In the genomic region with DNA sequence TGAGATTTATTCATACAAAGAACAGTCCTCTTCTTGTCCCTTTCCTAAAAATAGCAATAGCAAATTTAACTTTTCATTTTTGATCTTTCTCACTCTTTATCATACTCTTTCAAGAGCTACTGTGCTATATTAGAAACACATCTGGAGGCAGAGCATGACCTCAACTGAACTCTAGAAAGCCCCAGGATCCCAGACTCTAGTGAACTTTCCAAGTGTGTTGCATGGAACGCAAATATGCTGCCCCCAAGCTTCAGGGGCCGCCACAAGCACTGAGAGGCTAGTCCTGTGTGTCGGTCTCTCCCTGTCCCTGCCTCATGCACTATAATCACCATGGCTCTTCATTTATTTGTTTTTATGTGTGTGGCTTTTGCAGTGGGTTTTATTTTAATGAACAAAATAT, we compare ENCODE assay signal across 27 cellular contexts.
"Had no signal": no experiment of that assay in that cellular context is flagged by ENCODE, and none has a peak within 500 bp of the region (broad histone marks: within the 10 kb centered on the region; RNA-seq: fewer than 3 reads in every experiment).

No MANE protein-coding gene starts in this region.

- DNase-seq: activated CD4-positive, alpha-beta memory T cell treated with anti-CD3 and anti-CD28 coated beads, Interleukin-2, amount 10 ng/mL, durations not matched to agents 7 days and 5 days; activated CD4-positive, CD25-positive, alpha-beta regulatory T cell treated with anti-CD3 and anti-CD28 coated beads, Interleukin-2, amount 50 U/mL, for 72 hours; activated CD8-positive, alpha-beta memory T cell treated with anti-CD3 and anti-CD28 coated beads, Interleukin-2, amount 50 U/mL, for 48 hours; activated gamma-delta T cell; activated naive CD4-positive, alpha-beta T cell treated with anti-CD3 and anti-CD28 coated beads, Interleukin-2, amount 10 ng/mL, durations not matched to agents 7 days and 5 days; activated naive CD8-positive, alpha-beta T cell treated with anti-CD3 and anti-CD28 coated beads, Interleukin-2, amount 10 ng/mL, durations not matched to agents 7 days and 5 days; activated T-cell treated with anti-CD3 and anti-CD28 coated beads, Interleukin-2, amount 50 U/mL, for 24 hours; amniotic stem cell; endodermal cell; foreskin melanocyte; left lung; naive B cell; nephron progenitor cell; sigmoid colon; small intestine; stimulated activated CD4-positive, alpha-beta T cell treated with anti-CD3 and anti-CD28 coated beads, Interleukin-15, amount 100 ng/mL, for 24 hours; stimulated activated CD4-positive, alpha-beta T cell treated with anti-CD3 and anti-CD28 coated beads, Interleukin-2, amount 100 ng/mL, for 24 hours; stimulated activated naive CD4-positive, alpha-beta T cell; WERI-Rb-1 had no signal

- H3K4me1 Mint-ChIP-seq: activated CD4-positive, alpha-beta memory T cell treated with anti-CD3 and anti-CD28 coated beads, Interleukin-2, amount 10 ng/mL, durations not matched to agents 7 days and 5 days; activated CD4-positive, alpha-beta T cell treated with anti-CD3 and anti-CD28 coated beads, Interleukin-2, amount 10 ng/mL, durations not matched to agents 24 days and 14 days; activated naive CD4-positive, alpha-beta T cell treated with anti-CD3 and anti-CD28 coated beads, Interleukin-2, amount 10 ng/mL, durations not matched to agents 7 days and 5 days; activated naive CD8-positive, alpha-beta T cell treated with anti-CD3 and anti-CD28 coated beads, Interleukin-2, amount 10 ng/mL, durations not matched to agents 7 days and 5 days; central memory CD8-positive, alpha-beta T cell; endodermal cell; mesothelial cell of epicardium; naive B cell; nephron progenitor cell had no signal

- H3K4me3 ChIP-seq: breast epithelium, left lung, sigmoid colon, tibial nerve had no signal

- H3K9me3 Mint-ChIP-seq: activated CD4-positive, alpha-beta memory T cell treated with anti-CD3 and anti-CD28 coated beads, Interleukin-2, amount 10 ng/mL, durations not matched to agents 7 days and 5 days; activated CD4-positive, alpha-beta T cell treated with anti-CD3 and anti-CD28 coated beads, Interleukin-2, amount 10 ng/mL, durations not matched to agents 24 days and 14 days; activated naive CD4-positive, alpha-beta T cell treated with anti-CD3 and anti-CD28 coated beads, Interleukin-2, amount 10 ng/mL, durations not matched to agents 7 days and 5 days; activated naive CD8-positive, alpha-beta T cell treated with anti-CD3 and anti-CD28 coated beads, Interleukin-2, amount 10 ng/mL, durations not matched to agents 7 days and 5 days; activated T-cell treated with anti-CD3 and anti-CD28 coated beads, Interleukin-2, amount 50 U/mL, for 24 hours; central memory CD8-positive, alpha-beta T cell; dendritic cell treated with granulocyte-macrophage colony-stimulating factor and Interleukin-4, amounts not matched to agents 40 ng/mL and 50 ng/mL, for 4 days; endodermal cell had no signal

- H3K9me3 ChIP-seq: breast epithelium, left lung, neutrophil, sigmoid colon, tibial nerve had no signal

- H3K27ac ChIP-seq: breast epithelium, left lung, neutrophil, tibial nerve, WERI-Rb-1 had no signal

- H3K36me3 ChIP-seq: breast epithelium, left lung, neutrophil, sigmoid colon, tibial nerve, WERI-Rb-1 had no signal

- H3K27ac Mint-ChIP-seq: activated CD4-positive, alpha-beta memory T cell treated with anti-CD3 and anti-CD28 coated beads, Interleukin-2, amount 10 ng/mL, durations not matched to agents 7 days and 5 days; activated CD4-positive, alpha-beta T cell treated with anti-CD3 and anti-CD28 coated beads, Interleukin-2, amount 10 ng/mL, durations not matched to agents 24 days and 14 days; activated naive CD4-positive, alpha-beta T cell treated with anti-CD3 and anti-CD28 coated beads, Interleukin-2, amount 10 ng/mL, durations not matched to agents 7 days and 5 days; activated naive CD8-positive, alpha-beta T cell treated with anti-CD3 and anti-CD28 coated beads, Interleukin-2, amount 10 ng/mL, durations not matched to agents 7 days and 5 days; activated T-cell treated with anti-CD3 and anti-CD28 coated beads, Interleukin-2, amount 50 U/mL, for 24 hours; dendritic cell treated with granulocyte-macrophage colony-stimulating factor and Interleukin-4, amounts not matched to agents 40 ng/mL and 50 ng/mL, for 4 days; endodermal cell; mesothelial cell of epicardium; naive B cell; nephron progenitor cell had no signal

- H3K27me3 ChIP-seq: breast epithelium, left lung, sigmoid colon, tibial nerve had no signal

- H3K4me1 ChIP-seq: breast epithelium, left lung had no signal

- ATAC-seq: esophagus mucosa had no signal

- H3K36me3 Mint-ChIP-seq: activated naive CD4-positive, alpha-beta T cell treated with anti-CD3 and anti-CD28 coated beads, Interleukin-2, amount 10 ng/mL, durations not matched to agents 7 days and 5 days; activated naive CD8-positive, alpha-beta T cell treated with anti-CD3 and anti-CD28 coated beads, Interleukin-2, amount 10 ng/mL, durations not matched to agents 7 days and 5 days; mesothelial cell of epicardium had no signal

- H3K4me3 Mint-ChIP-seq: activated CD4-positive, alpha-beta memory T cell treated with anti-CD3 and anti-CD28 coated beads, Interleukin-2, amount 10 ng/mL, durations not matched to agents 7 days and 5 days; activated CD4-positive, alpha-beta T cell treated with anti-CD3 and anti-CD28 coated beads, Interleukin-2, amount 10 ng/mL, durations not matched to agents 24 days and 14 days; activated naive CD4-positive, alpha-beta T cell treated with anti-CD3 and anti-CD28 coated beads, Interleukin-2, amount 10 ng/mL, durations not matched to agents 7 days and 5 days; activated naive CD8-positive, alpha-beta T cell treated with anti-CD3 and anti-CD28 coated beads, Interleukin-2, amount 10 ng/mL, durations not matched to agents 7 days and 5 days; activated T-cell treated with anti-CD3 and anti-CD28 coated beads, Interleukin-2, amount 50 U/mL, for 24 hours; central memory CD8-positive, alpha-beta T cell; dendritic cell treated with granulocyte-macrophage colony-stimulating factor and Interleukin-4, amounts not matched to agents 40 ng/mL and 50 ng/mL, for 4 days; endodermal cell; mesothelial cell of epicardium; naive B cell; nephron progenitor cell had no signal
